1 cellular context compared by ENCODE assay signal in the genomic region with DNA sequence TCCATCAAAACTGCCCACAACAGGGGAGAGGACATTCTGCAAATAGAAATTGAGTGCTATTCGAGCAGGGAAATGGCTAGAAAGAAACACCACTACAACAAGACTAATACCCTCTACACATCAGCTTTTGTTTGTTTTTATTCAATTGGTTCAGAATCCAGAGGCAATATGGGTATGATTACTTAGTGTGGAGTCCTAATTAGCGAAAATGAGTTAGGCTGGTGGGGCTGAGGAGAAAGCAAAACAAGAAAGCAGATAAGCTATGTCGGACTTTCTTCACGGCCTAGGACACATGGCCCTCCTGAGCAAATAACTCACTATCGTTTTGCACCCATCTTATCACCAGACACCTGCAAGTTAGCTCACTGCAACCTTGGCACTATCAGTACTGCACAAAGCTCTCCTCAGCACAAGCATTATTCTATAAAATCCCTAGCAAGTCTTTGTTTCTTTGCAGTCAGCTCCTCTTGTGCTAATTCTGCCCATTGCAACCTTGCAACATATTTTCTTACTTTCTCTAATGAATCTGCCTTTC.
A peak's percentile ranks its signal among the peaks of the same experiment; 100 is the strongest.
TF ChIP-seq lines count a peak whose summit lies in the region.

No MANE protein-coding gene starts in this region.

TF ChIP-seq in K562, 482 proteins besides CTCF, POLR2A, EP300 and RAD21 (continued from another document and continues in another):
- TF ChIP-seq IRF9 (tag; IDR thresholded peaks at IDR 0.05) (no peak), FOXJ3 (CRISPR knock-in tag; IDR thresholded peaks at IDR 0.05) (no peak), GTF2E2 (tag; IDR thresholded peaks at IDR 0.05) (no peak), FOXO4 (CRISPR knock-in tag; IDR thresholded peaks at IDR 0.05) (no peak), SRF (CRISPR knock-in tag; IDR thresholded peaks at IDR 0.05) (no peak), CXXC5 (CRISPR knock-in tag; IDR thresholded peaks at IDR 0.05) (peak; percentile 68), ZNF699 (CRISPR knock-in tag; IDR thresholded peaks at IDR 0.05; ENCODE audit: insufficient replicate concordance) (no peak), ZFP1 (CRISPR knock-in tag; IDR thresholded peaks at IDR 0.05) (no peak), CCNT2 (IDR thresholded peaks at IDR 0.05; ENCODE audit: borderline replicate concordance, extremely low read depth, insufficient read length, low read depth, low read length) (peak; percentile 89), ARNT (IDR thresholded peaks at IDR 0.05) (peak in 1 of 2 experiments; percentile 59; a peak in 1 of 4 replicates), CREM (IDR thresholded peaks at IDR 0.05; ENCODE audit: low read depth) (0 out of 2 replicates have a peak, but pooled peaks have one; percentile 23), CHAMP1 (IDR thresholded peaks at IDR 0.05) (peak; percentile 50; the same call in 1 of the 2 replicates), POLR2B (IDR thresholded peaks at IDR 0.05; ENCODE audit: low read depth, partially characterized antibody) (no peak), PHTF2 (CRISPR knock-in tag; IDR thresholded peaks at IDR 0.05) (no peak), CBFA2T3 (IDR thresholded peaks at IDR 0.05) (peak; percentile 94), CTBP1 (IDR thresholded peaks at IDR 0.05; ENCODE audit: borderline replicate concordance) (peak; percentile 83), RCOR1 (IDR thresholded peaks at IDR 0.05; ENCODE audit: borderline replicate concordance in 1 of 2, low read depth in 2 of 2, low read length in 2 of 2) (peak; percentile 63 to 87; a peak in 3 of 4 replicates), MTA2 (IDR thresholded peaks at IDR 0.05; ENCODE audit: low read depth) (peak; percentile 75), FOXM1 (IDR thresholded peaks at IDR 0.05; ENCODE audit: low read depth) (peak; percentile 61; the same call in 1 of the 2 replicates), FOXM1 (CRISPR knock-in tag; IDR thresholded peaks at IDR 0.05; ENCODE audit: low read depth) (no peak), ZNF668 (CRISPR knock-in tag; IDR thresholded peaks at IDR 0.05) (peak; percentile 32; the same call in 1 of the 2 replicates), KDM1A (IDR thresholded peaks at IDR 0.05) (peak; percentile 75 to 76), ZC3H8 (IDR thresholded peaks at IDR 0.05) (no peak), FOXP4 (CRISPR knock-in tag; IDR thresholded peaks at IDR 0.05; ENCODE audit: borderline replicate concordance) (no peak), ARID1B (IDR thresholded peaks at IDR 0.05) (peak; percentile 93), ETV5 (CRISPR knock-in tag; IDR thresholded peaks at IDR 0.05; ENCODE audit: low read depth) (no peak), ASH1L (IDR thresholded peaks at IDR 0.05; ENCODE audit: borderline replicate concordance, low read depth, partially characterized antibody) (no peak)
- TF ChIP-seq, protein P1, sequence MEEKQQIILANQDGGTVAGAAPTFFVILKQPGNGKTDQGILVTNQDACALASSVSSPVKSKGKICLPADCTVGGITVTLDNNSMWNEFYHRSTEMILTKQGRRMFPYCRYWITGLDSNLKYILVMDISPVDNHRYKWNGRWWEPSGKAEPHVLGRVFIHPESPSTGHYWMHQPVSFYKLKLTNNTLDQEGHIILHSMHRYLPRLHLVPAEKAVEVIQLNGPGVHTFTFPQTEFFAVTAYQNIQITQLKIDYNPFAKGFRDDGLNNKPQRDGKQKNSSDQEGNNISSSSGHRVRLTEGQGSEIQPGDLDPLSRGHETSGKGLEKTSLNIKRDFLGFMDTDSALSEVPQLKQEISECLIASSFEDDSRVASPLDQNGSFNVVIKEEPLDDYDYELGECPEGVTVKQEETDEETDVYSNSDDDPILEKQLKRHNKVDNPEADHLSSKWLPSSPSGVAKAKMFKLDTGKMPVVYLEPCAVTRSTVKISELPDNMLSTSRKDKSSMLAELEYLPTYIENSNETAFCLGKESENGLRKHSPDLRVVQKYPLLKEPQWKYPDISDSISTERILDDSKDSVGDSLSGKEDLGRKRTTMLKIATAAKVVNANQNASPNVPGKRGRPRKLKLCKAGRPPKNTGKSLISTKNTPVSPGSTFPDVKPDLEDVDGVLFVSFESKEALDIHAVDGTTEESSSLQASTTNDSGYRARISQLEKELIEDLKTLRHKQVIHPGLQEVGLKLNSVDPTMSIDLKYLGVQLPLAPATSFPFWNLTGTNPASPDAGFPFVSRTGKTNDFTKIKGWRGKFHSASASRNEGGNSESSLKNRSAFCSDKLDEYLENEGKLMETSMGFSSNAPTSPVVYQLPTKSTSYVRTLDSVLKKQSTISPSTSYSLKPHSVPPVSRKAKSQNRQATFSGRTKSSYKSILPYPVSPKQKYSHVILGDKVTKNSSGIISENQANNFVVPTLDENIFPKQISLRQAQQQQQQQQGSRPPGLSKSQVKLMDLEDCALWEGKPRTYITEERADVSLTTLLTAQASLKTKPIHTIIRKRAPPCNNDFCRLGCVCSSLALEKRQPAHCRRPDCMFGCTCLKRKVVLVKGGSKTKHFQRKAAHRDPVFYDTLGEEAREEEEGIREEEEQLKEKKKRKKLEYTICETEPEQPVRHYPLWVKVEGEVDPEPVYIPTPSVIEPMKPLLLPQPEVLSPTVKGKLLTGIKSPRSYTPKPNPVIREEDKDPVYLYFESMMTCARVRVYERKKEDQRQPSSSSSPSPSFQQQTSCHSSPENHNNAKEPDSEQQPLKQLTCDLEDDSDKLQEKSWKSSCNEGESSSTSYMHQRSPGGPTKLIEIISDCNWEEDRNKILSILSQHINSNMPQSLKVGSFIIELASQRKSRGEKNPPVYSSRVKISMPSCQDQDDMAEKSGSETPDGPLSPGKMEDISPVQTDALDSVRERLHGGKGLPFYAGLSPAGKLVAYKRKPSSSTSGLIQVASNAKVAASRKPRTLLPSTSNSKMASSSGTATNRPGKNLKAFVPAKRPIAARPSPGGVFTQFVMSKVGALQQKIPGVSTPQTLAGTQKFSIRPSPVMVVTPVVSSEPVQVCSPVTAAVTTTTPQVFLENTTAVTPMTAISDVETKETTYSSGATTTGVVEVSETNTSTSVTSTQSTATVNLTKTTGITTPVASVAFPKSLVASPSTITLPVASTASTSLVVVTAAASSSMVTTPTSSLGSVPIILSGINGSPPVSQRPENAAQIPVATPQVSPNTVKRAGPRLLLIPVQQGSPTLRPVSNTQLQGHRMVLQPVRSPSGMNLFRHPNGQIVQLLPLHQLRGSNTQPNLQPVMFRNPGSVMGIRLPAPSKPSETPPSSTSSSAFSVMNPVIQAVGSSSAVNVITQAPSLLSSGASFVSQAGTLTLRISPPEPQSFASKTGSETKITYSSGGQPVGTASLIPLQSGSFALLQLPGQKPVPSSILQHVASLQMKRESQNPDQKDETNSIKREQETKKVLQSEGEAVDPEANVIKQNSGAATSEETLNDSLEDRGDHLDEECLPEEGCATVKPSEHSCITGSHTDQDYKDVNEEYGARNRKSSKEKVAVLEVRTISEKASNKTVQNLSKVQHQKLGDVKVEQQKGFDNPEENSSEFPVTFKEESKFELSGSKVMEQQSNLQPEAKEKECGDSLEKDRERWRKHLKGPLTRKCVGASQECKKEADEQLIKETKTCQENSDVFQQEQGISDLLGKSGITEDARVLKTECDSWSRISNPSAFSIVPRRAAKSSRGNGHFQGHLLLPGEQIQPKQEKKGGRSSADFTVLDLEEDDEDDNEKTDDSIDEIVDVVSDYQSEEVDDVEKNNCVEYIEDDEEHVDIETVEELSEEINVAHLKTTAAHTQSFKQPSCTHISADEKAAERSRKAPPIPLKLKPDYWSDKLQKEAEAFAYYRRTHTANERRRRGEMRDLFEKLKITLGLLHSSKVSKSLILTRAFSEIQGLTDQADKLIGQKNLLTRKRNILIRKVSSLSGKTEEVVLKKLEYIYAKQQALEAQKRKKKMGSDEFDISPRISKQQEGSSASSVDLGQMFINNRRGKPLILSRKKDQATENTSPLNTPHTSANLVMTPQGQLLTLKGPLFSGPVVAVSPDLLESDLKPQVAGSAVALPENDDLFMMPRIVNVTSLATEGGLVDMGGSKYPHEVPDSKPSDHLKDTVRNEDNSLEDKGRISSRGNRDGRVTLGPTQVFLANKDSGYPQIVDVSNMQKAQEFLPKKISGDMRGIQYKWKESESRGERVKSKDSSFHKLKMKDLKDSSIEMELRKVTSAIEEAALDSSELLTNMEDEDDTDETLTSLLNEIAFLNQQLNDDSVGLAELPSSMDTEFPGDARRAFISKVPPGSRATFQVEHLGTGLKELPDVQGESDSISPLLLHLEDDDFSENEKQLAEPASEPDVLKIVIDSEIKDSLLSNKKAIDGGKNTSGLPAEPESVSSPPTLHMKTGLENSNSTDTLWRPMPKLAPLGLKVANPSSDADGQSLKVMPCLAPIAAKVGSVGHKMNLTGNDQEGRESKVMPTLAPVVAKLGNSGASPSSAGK (IDR thresholded peaks at IDR 0.05): no peak
- TF ChIP-seq, protein P2, sequence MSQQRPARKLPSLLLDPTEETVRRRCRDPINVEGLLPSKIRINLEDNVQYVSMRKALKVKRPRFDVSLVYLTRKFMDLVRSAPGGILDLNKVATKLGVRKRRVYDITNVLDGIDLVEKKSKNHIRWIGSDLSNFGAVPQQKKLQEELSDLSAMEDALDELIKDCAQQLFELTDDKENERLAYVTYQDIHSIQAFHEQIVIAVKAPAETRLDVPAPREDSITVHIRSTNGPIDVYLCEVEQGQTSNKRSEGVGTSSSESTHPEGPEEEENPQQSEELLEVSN (IDR thresholded peaks at IDR 0.05; ENCODE audit: borderline replicate concordance in 1 of 2, extremely low read depth in 1 of 2, insufficient read depth in 1 of 2, insufficient read length in 1 of 2, low read depth in 1 of 2, low read length in 1 of 2, poor library complexity in 1 of 2, severe bottlenecking in 1 of 2): no peak
- TF ChIP-seq, protein P3, sequence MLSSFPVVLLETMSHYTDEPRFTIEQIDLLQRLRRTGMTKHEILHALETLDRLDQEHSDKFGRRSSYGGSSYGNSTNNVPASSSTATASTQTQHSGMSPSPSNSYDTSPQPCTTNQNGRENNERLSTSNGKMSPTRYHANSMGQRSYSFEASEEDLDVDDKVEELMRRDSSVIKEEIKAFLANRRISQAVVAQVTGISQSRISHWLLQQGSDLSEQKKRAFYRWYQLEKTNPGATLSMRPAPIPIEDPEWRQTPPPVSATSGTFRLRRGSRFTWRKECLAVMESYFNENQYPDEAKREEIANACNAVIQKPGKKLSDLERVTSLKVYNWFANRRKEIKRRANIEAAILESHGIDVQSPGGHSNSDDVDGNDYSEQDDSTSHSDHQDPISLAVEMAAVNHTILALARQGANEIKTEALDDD (IDR thresholded peaks at IDR 0.05): no peak; the same call in 1 of the 2 replicates
- TF ChIP-seq, protein P4, sequence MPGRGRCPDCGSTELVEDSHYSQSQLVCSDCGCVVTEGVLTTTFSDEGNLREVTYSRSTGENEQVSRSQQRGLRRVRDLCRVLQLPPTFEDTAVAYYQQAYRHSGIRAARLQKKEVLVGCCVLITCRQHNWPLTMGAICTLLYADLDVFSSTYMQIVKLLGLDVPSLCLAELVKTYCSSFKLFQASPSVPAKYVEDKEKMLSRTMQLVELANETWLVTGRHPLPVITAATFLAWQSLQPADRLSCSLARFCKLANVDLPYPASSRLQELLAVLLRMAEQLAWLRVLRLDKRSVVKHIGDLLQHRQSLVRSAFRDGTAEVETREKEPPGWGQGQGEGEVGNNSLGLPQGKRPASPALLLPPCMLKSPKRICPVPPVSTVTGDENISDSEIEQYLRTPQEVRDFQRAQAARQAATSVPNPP (IDR thresholded peaks at IDR 0.05; ENCODE audit: borderline replicate concordance, insufficient read depth, insufficient read length): no peak
